9 cellular contexts compared by ENCODE assay signal in genomic region chr2:218876562-218877219, GRCh38. TPM values are rescaled to one million over a fixed set of nuclear protein-coding genes. Genes with fewer than 3 reads are reported as not detected.
DNase-seq lines count a peak whose midpoint lies in the region; ATAC-seq and TF ChIP-seq lines count a peak whose summit lies in the region.
"Had no signal": no experiment of that assay in that cellular context is flagged by ENCODE, and none has a peak within 500 bp of the region (broad histone marks: within the 10 kb centered on the region; RNA-seq: fewer than 3 reads in every experiment).

No MANE protein-coding gene starts in this region.

- no peak overlapping the region for H3K4me3 ChIP-seq in A673 (ENCODE audit: low read depth, low read length, poor library complexity, severe bottlenecking)
- H3K4me3 ChIP-seq: skin epidermis had no signal

- no peak for ATAC-seq in HG03457 (IDR thresholded peaks at IDR 0.05; ENCODE audit: unreplicated experiment)

- peaks cover 19% of the 10 kb centered on the region for H3K4me1 ChIP-seq in A673 (ENCODE audit: insufficient read depth, low read length, poor library complexity, severe bottlenecking)

- in situ Hi-C loops in GM13976 (cut with MboI; ENCODE audit: low sequenced_read_pairs, unreplicated experiment), result no loop called here

- CTCF ChIA-PET in A673 (lab: Charles Lee), result interaction anchor here (0.5 to 5.0 kb wide), 13 partner anchors 9 to 153 kb away, joined by 3 to 54 read pairs (median 4); no protein-coding TSS in a partner anchor

- intact Hi-C loops in A673 (cut with micrococcal nuclease; ENCODE audit: unreplicated experiment), result loop anchor here (1.0 to 10.0 kb wide), 2 partner anchors 22 to 248 kb away; no protein-coding TSS in a partner anchor

- POLR2A ChIA-PET in A673 (lab: Charles Lee; ENCODE audit: low non-redundant PET), result no interaction called here

- no peak overlapping the region for H3K27ac ChIP-seq in A673 (ENCODE audit: low read depth, low read length, poor library complexity, severe bottlenecking)

- no peaks in the 10 kb centered on the region for H3K9me3 ChIP-seq in A673 (ENCODE audit: low read depth, low read length, poor library complexity, severe bottlenecking)

- BruUV-seq in A673 (replicated peaks; lab: Mats Ljungman, UMichigan), result no TSS peak

- peak; percentile 96 for TF ChIP-seq CTCF in A673 (conservative IDR thresholded peaks at IDR 0.05; ENCODE audit: low read depth, low read length)
- TF ChIP-seq CTCF in GM13976 (IDR thresholded peaks at IDR 0.05; ENCODE audit: borderline replicate concordance, control extremely low read depth, extremely low read depth, insufficient read depth, missing control alignments), result peak; percentile 91

- H3K36me3 ChIP-seq in A673 (ENCODE audit: insufficient read depth, low read length, poor library complexity, severe bottlenecking), result no peaks in the 10 kb centered on the region

- DNase-seq in A673 (ENCODE audit: low spot score) (peak; percentile 82), GM13976 (ENCODE audit: low spot score) (peak; percentile 74), NCI-H2227 treated with DMSO at 0.1 percent for 48 hours (lab: John Stamatoyannopoulos, UW) (peak; percentile 86), cerebellar cortex (ENCODE audit: low spot score) (peak; percentile 80), left kidney (ENCODE audit: low read depth, low spot score) (peak; percentile 89)
- peak; percentile 48 for DNase-seq in activated CD4-positive, CD25-positive, alpha-beta regulatory T cell treated with anti-CD3 and anti-CD28 coated beads, Interleukin-2, amount 50 U/mL, for 16 hours (ENCODE audit: low read depth, low spot score)
- peak; percentile 52 to 71 (median 67) for DNase-seq in stimulated activated CD4-positive, alpha-beta T cell treated with anti-CD3 and anti-CD28 coated beads, TNF-alpha, amount 100 ng/mL, for 24 hours (ENCODE audit: low read depth in 3 of 3)

- peaks cover 50% of the 10 kb centered on the region for H3K27me3 ChIP-seq in A673 (replicated peaks; ENCODE audit: insufficient read depth, low read depth, low read length, poor library complexity)

RNA-seq across cellular contexts. Expression of gene WNT10A, which starts 4.0 kb away (rescaled TPM):
- 0.47 and 0.81 TPM in 2 replicates for total RNA-seq in A673 (2021)

RNA-seq across cellular contexts. Expression of gene WNT6, which starts 17.1 kb away (rescaled TPM):
- not detected in 2 replicates for total RNA-seq in A673 (2021)

RNA-seq across cellular contexts. Expression of gene PRKAG3, which starts 45.1 kb away (rescaled TPM):
- not detected in 2 replicates for total RNA-seq in A673 (2021)
